Comparison of ENCODE assay signal across 21 cellular contexts in genomic region chr2:175247159-175247558, GRCh38.
"Had no signal": no experiment of that assay in that cellular context is flagged by ENCODE, and none has a peak within 500 bp of the region (broad histone marks: within the 10 kb centered on the region; RNA-seq: fewer than 3 reads in every experiment).

No MANE protein-coding gene starts in this region.

- H3K9me3 ChIP-seq: esophagus muscularis mucosa, gastrocnemius medialis, left ventricle myocardium inferior, ovary, sigmoid colon, spleen, testis, tibial artery had no signal

- H3K27ac ChIP-seq: coronary artery, esophagus muscularis mucosa, gastrocnemius medialis, hepatocyte, left ventricle myocardium inferior, ovary, sigmoid colon, spleen, testis, tibial artery had no signal

- ATAC-seq: effector memory CD8-positive, alpha-beta T cell; gastrocnemius medialis; left cardiac atrium; natural killer cell; stimulated activated memory B cell treated with anti-CD40 and anti-IgM and Interleukin-4, amounts not matched to agents 10 μg/mL and 1 μg/mL and 100 μg/mL, for 72 hours; stimulated activated naive CD8-positive, alpha-beta T cell treated with anti-CD3 and anti-CD28 coated beads, Interleukin-15, Interleukin-2, amounts not matched to agents 100 U/mL and 50 U/mL, for 24 hours had no signal

- H3K36me3 ChIP-seq: esophagus muscularis mucosa, gastrocnemius medialis, left ventricle myocardium inferior, ovary, sigmoid colon, spleen, tibial artery had no signal

- H3K4me1 ChIP-seq: esophagus muscularis mucosa, gastrocnemius medialis, left ventricle myocardium inferior, sigmoid colon, spleen, testis, tibial artery had no signal

- DNase-seq: dermis blood vessel endothelial cell; effector memory CD8-positive, alpha-beta T cell; gastrocnemius medialis; head of caudate nucleus; left cardiac atrium; left ventricle myocardium inferior; natural killer cell; occipital lobe; ovary; sigmoid colon; spleen; stimulated activated CD4-positive, alpha-beta T cell treated with anti-CD3 and anti-CD28 coated beads, Interleukin-4, amount 100 ng/mL, for 4 hours; stimulated activated naive CD8-positive, alpha-beta T cell treated with anti-CD3 and anti-CD28 coated beads, Interleukin-15, Interleukin-2, amounts not matched to agents 100 U/mL and 50 U/mL, for 24 hours; substantia nigra; testis; tibial artery had no signal

- H3K27me3 ChIP-seq: gastrocnemius medialis, ovary, sigmoid colon, testis had no signal

- H3K4me3 ChIP-seq: coronary artery, esophagus muscularis mucosa, gastrocnemius medialis, hepatocyte, left ventricle myocardium inferior, lung, ovary, sigmoid colon, spleen, testis, tibial artery had no signal
